15 cellular contexts compared by ENCODE assay signal in genomic region chr2:24245986-24246779, GRCh38.
"Had no signal": no experiment of that assay in that cellular context is flagged by ENCODE, and none has a peak within 500 bp of the region (broad histone marks: within the 10 kb centered on the region; RNA-seq: fewer than 3 reads in every experiment).

No MANE protein-coding gene starts in this region.

- DNase-seq: activated CD4-positive, alpha-beta T cell treated with anti-CD3 and anti-CD28 coated beads, Interleukin-2, amount 50 U/mL, for 48 hours; activated CD8-positive, alpha-beta memory T cell treated with anti-CD3 and anti-CD28 coated beads, Interleukin-2, amount 10 ng/mL, durations not matched to agents 7 days and 5 days; activated naive CD4-positive, alpha-beta T cell treated with anti-CD3 and anti-CD28 coated beads, Interleukin-2, amount 10 ng/mL, durations not matched to agents 7 days and 5 days; amygdala; dorsolateral prefrontal cortex; gastrocnemius medialis; heart right ventricle; left ventricle myocardium superior; stimulated activated CD4-positive, alpha-beta T cell treated with anti-CD3 and anti-CD28 coated beads, Interleukin-12 subunit alpha, Interleukin-12 subunit beta, amount 100 ng/mL, for 4 hours; stimulated activated naive CD4-positive, alpha-beta T cell; substantia nigra; T-helper 2 cell had no signal

- FAIRE-seq: endometrium, keratinocyte had no signal

- H3K9me3 ChIP-seq: gastrocnemius medialis, heart right ventricle had no signal

- ATAC-seq: activated CD4-positive, CD25-positive, alpha-beta regulatory T cell treated with anti-CD3 and anti-CD28 coated beads, Interleukin-2, amount 50 U/mL, for 24 hours; activated CD8-positive, alpha-beta memory T cell treated with anti-CD3 and anti-CD28 coated beads, Interleukin-2, amount 10 ng/mL, durations not matched to agents 7 days and 5 days; gastrocnemius medialis; heart right ventricle; left ventricle myocardium superior had no signal

- H3K4me1 ChIP-seq: gastrocnemius medialis, heart right ventricle had no signal

- H3K4me3 ChIP-seq: dorsolateral prefrontal cortex, gastrocnemius medialis, heart right ventricle had no signal

- H3K27ac ChIP-seq: gastrocnemius medialis, heart right ventricle had no signal

- H3K27me3 ChIP-seq: dorsolateral prefrontal cortex, gastrocnemius medialis, heart right ventricle had no signal
